ENCODE assay signal across 8 cellular contexts in the genomic region with DNA sequence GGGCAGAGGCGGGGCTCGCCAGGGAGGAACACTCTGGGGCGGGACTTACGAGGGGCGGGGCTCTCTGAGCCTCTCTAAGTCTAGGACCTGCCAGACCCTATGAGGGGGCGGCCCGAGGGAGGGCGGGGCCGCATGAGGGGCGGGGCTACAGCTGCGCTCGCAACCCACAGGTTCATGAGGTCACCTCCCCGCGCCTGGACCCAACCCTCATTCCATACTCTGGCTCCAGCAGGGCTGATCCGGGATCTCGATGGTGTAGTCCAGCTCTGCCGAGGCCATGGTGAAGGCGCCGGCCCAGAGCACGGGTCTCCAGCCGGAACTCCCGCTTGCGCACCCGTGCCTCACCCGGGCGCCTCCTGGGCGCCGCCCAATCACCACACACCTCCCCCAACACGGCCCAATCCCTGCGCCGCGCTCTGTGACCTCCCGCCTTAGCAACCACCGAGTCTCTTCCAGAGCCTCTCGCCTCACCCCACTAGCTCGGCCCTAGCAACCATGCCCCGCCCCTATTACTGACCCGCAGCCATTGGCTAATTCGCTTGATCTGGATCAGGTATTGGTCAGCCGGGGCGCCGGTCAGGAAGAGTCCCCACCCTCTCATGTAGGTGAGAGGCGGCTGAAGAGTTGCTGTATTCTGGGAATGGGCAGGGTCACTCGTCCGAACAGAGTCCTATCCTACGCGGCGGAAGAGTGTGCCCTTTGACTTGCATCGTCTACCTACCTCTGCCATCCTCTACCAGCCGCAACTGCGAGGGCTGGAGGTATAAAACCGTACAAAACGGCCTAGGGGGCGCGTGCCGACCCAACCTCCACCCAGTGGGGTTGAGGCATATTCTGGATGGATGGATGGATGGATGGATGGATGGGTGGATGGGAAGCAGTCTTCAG. TPM values are rescaled to one million over a fixed set of nuclear protein-coding genes. Genes with fewer than 3 reads are reported as not detected.
DNase-seq lines count a peak whose midpoint lies in the region; ATAC-seq lines count a peak whose summit lies in the region.

A gene (plus strand): TSS at position 602 of the 888 bp plus-strand sequence. CDS start 14,984 bp downstream, outside the sequence.
A gene (minus strand): TSS at position 369 of the 888 bp plus-strand sequence. CDS start 90 bp downstream, at position 279.

- ATAC-seq in GM19328 (IDR thresholded peaks at IDR 0.05; ENCODE audit: unreplicated experiment), result peak; percentile 89
- peak; percentile 77 for ATAC-seq in HG03469 (IDR thresholded peaks at IDR 0.05; ENCODE audit: unreplicated experiment)
- peak; percentile 85 for ATAC-seq in left lobe of liver

- DNase-seq in C1 segment of cervical spinal cord (lab: John Stamatoyannopoulos, UW) (peak; percentile 91 to 99 (median 98)), NCI-H526 (lab: John Stamatoyannopoulos, UW) (peak; percentile 100), dedifferentiated amniotic fluid mesenchymal stem cell (ENCODE audit: extremely low spot score) (peak; percentile 99), left lobe of liver (ENCODE audit: low spot score) (peak; percentile 100)
- DNase-seq in activated CD4-positive, alpha-beta T cell treated with anti-CD3 and anti-CD28 coated beads, Interleukin-2, amount 50 U/mL, for 1 hour, result peak; percentile 95
- peak; percentile 97 for DNase-seq in stimulated activated CD4-positive, alpha-beta T cell treated with anti-CD3 and anti-CD28 coated beads, Interleukin-2, amount 100 ng/mL, for 24 hours

RNA-seq across cellular contexts. Expression of the first gene that starts in this region (rescaled TPM):
- total RNA-seq in left lobe of liver, result 14.7 TPM

RNA-seq across cellular contexts. Expression of the second gene that starts in this region (rescaled TPM):
- 27.5 TPM for total RNA-seq in left lobe of liver

Comparison
In these comparisons a context has a peak if more than half of its experiments do, and no peak if none do; other contexts are left out.
1. Peak in every context shown above with its lines: DNase-seq and ATAC-seq.